In genomic region chr7:30888783-30889182, GRCh38 we compare ENCODE assay signal across 9 cellular contexts. TPM values are rescaled to one million over a fixed set of nuclear protein-coding genes. Genes with fewer than 3 reads are reported as not detected.
A peak's percentile ranks its signal among the peaks of the same experiment; 100 is the strongest.
DNase-seq lines count a peak whose midpoint lies in the region; ATAC-seq and TF ChIP-seq lines count a peak whose summit lies in the region.
"Had no signal": no experiment of that assay in that cellular context is flagged by ENCODE, and none has a peak within 500 bp of the region (broad histone marks: within the 10 kb centered on the region; RNA-seq: fewer than 3 reads in every experiment).

No MANE protein-coding gene starts in this region.

- H3K9me3 ChIP-seq in right cardiac atrium (ENCODE audit: control insufficient read depth, low read length) (no peaks in the 10 kb centered on the region), thyroid gland (no peaks in the 10 kb centered on the region)
- no peaks in the 10 kb centered on the region for H3K9me3 ChIP-seq in effector memory CD4-positive, alpha-beta T cell (ENCODE audit: control insufficient read depth, low read length)

- intact Hi-C loops in right cardiac atrium (cut with DNase I), result no loop called here
- intact Hi-C loops in thyroid gland (cut with DNase I), result loop anchor here (5.0 kb wide), 1 partner anchor 91 kb away; no protein-coding TSS in a partner anchor

- H3K27me3 ChIP-seq in right cardiac atrium (ENCODE audit: control insufficient read depth, insufficient read depth) (no peaks in the 10 kb centered on the region), thyroid gland (no peaks in the 10 kb centered on the region)
- no peaks in the 10 kb centered on the region for H3K27me3 ChIP-seq in effector memory CD4-positive, alpha-beta T cell (replicated peaks; ENCODE audit: control insufficient read depth, insufficient read depth, low read length, poor library complexity, severe bottlenecking)

- TF ChIP-seq CTCF in thyroid gland (IDR thresholded peaks at IDR 0.05), result peak in 4 of 6 experiments; percentile 15 to 42 (median 29)

- H3K36me3 ChIP-seq in thyroid gland, result no peaks in the 10 kb centered on the region
- H3K36me3 ChIP-seq in effector memory CD4-positive, alpha-beta T cell (ENCODE audit: control insufficient read depth, insufficient read depth, low read length), result no peaks in the 10 kb centered on the region

- whole genome bisulfite sequencing in right cardiac atrium, result 34% methylated on average over 3 of the region's 3 CpGs
- 34 to 36% methylated on average over 3 of the region's 3 CpGs for WGBS in thyroid gland, 2 donors

- ATAC-seq in right cardiac atrium (peak; percentile 60 to 70), HG03175 (IDR thresholded peaks at IDR 0.05; ENCODE audit: unreplicated experiment) (no peak), GM18520 (IDR thresholded peaks at IDR 0.05; ENCODE audit: unreplicated experiment) (no peak), HG02938 (IDR thresholded peaks at IDR 0.05; ENCODE audit: unreplicated experiment) (no peak)

- no peak overlapping the region for H3K4me3 ChIP-seq in right cardiac atrium (ENCODE audit: low read length)
- H3K4me3 ChIP-seq in thyroid gland (replicated peaks in 1 of 3), result no peak overlapping the region
- no peak overlapping the region for H3K4me3 ChIP-seq in effector memory CD4-positive, alpha-beta T cell (ENCODE audit: insufficient read depth, low read depth, low read length, poor library complexity, severe bottlenecking)

- H3K4me1 ChIP-seq in right cardiac atrium (ENCODE audit: control insufficient read depth, insufficient read depth, low read length), result peaks cover 12% of the 10 kb centered on the region
- H3K4me1 ChIP-seq in thyroid gland, result peaks cover 33 to 62% of the 10 kb centered on the region in 2 donors
- no peaks in the 10 kb centered on the region for H3K4me1 ChIP-seq in effector memory CD4-positive, alpha-beta T cell (ENCODE audit: control insufficient read depth, insufficient read depth, low read length, poor library complexity, severe bottlenecking)

- H3K27ac ChIP-seq in right cardiac atrium (ENCODE audit: low read length), result no peak overlapping the region
- peak overlapping the region; percentile 28 to 79 (median 64) for H3K27ac ChIP-seq in thyroid gland
- H3K27ac ChIP-seq in effector memory CD4-positive, alpha-beta T cell (ENCODE audit: insufficient read depth, low read length, poor library complexity, severe bottlenecking), result no peak overlapping the region

- DNase-seq in HS-5 (ENCODE audit: low read depth) (peak; percentile 58), amniotic stem cell (lab: John Stamatoyannopoulos, UW) (peak; percentile 75), right cardiac atrium (peak; percentile 46 to 58 (median 53)), thyroid gland (peak; percentile 84)
- DNase-seq in effector memory CD4-positive, alpha-beta T cell, result no peak
- DNase-seq: stimulated activated CD4-positive, alpha-beta T cell treated with anti-CD3 and anti-CD28 coated beads, Interleukin-2, amount 100 ng/mL, for 24 hours had no signal

- TF ChIP-seq POLR2A in thyroid gland (IDR thresholded peaks at IDR 0.05), result no peak

RNA-seq across cellular contexts. Expression of gene AQP1, which starts 22.9 kb away (rescaled TPM):
- total RNA-seq in right cardiac atrium (100 to 1,000 TPM; 187 to 254 (median 222) TPM), thyroid gland (100 to 1,000 TPM in 2 of 4 donors, 10 to 100 TPM in 2; 48.7 to 231 (median 134) TPM)
- polyA plus RNA-seq in right cardiac atrium, result 216 TPM

Comparison
In these comparisons a context has a peak if more than half of its experiments do, and no peak if none do; other contexts are left out.
1. DNase-seq: peak in HS-5 (single experiment), amniotic stem cell (single experiment), right cardiac atrium (3 of 3) and thyroid gland (2 of 2); none in effector memory CD4-positive, alpha-beta T cell (0 of 3).
2. ATAC-seq: peak in right cardiac atrium (2 of 2); none in HG03175 (single experiment), GM18520 (single experiment) and HG02938 (single experiment).
3. H3K27ac ChIP-seq: peak in thyroid gland (3 of 3); none in right cardiac atrium (single experiment) and effector memory CD4-positive, alpha-beta T cell (single experiment).